ENCODE assay signal across 18 cellular contexts in the genomic region with DNA sequence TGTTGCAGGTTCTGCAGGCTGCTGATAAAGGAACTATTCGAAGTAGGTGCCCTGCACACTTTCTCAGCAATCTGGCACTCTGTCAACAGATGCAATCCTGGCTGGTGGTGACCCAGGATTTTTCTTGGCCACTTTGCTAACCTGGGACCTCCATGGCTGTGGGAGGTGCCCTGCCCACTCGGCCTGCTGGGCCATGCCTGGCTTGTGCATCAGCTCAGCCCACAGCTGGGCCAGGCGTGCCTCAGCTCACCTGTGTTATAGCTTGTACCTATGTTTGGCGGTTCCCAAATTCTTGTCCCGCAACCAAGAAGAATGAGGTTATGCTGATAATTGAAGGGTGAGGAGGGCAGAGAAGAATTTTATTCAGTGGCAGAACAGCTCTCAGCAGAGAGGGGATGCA.
A peak's percentile ranks its signal among the peaks of the same experiment; 100 is the strongest.
DNase-seq lines count a peak whose midpoint lies in the region; ATAC-seq, FAIRE-seq and TF ChIP-seq lines count a peak whose summit lies in the region.
"Had no signal": no experiment of that assay in that cellular context is flagged by ENCODE, and none has a peak within 500 bp of the region (broad histone marks: within the 10 kb centered on the region; RNA-seq: fewer than 3 reads in every experiment).

No MANE protein-coding gene starts in this region.

- POLR2A ChIA-PET in HepG2 (lab: Yijun Ruan, JAX) (no interaction called here), H1 (lab: Charles Lee; ENCODE audit: partially characterized antibody) (interaction anchor here (1.0 to 2.6 kb wide), 4 partner anchors 9 to 51 kb away, joined by 3 to 10 read pairs (median 4); no protein-coding TSS in a partner anchor)

- H2BK20ac ChIP-seq in H1 (ENCODE audit: low read length) = 0 out of 2 replicates have a peak overlapping the region, but pooled peaks have one; percentile 29

- CTCF ChIA-PET in HepG2 (lab: Yijun Ruan, JAX; ENCODE audit: low intra/inter-chr PET ratio, low total read pairs) = no interaction called here
- CTCF ChIA-PET in H1 (lab: Charles Lee; ENCODE audit: partially characterized antibody) = interaction anchor here (0.6 to 1.7 kb wide), 4 partner anchors 38 to 672 kb away, joined by 3 read pairs; no protein-coding TSS in a partner anchor

- no peaks in the 10 kb centered on the region for H3K23me2 ChIP-seq in H1 (ENCODE audit: low read depth, low read length)

- H3K79me2 ChIP-seq in HepG2 (ENCODE audit: insufficient read depth, low read length) (no peaks in the 10 kb centered on the region), H1 (ENCODE audit: control insufficient read depth in 1 of 2, insufficient read depth in 2 of 2, low read length in 2 of 2) (no peaks in the 10 kb centered on the region)

- H3K27ac ChIP-seq in liver (ENCODE audit: low read depth in 1 of 2, low read length in 2 of 2) = no peak overlapping the region
- no peak overlapping the region for H3K27ac ChIP-seq in HepG2 (ENCODE audit: extremely low read length, insufficient read depth, low read length)
- H3K27ac ChIP-seq in HUES6 (ENCODE audit: low read depth, low read length) = peak overlapping the region; percentile 67; the same call in 1 of the 2 replicates
- H3K27ac ChIP-seq in H1 (ENCODE audit: low read depth, low read length) = no peak overlapping the region
- H3K27ac ChIP-seq in neuronal stem cell (replicated peaks; ENCODE audit: low read length) = no peak overlapping the region

- FAIRE-seq in HepG2 (lab: Jason Lieb, UNC) (no peak), H1 (lab: Jason Lieb, UNC) (no peak), GM12891 (lab: Jason Lieb, UNC) (no peak)
- FAIRE-seq: G401.6, GM12878, GM18507 had no signal

- TF ChIP-seq POLR2A in HepG2 (IDR thresholded peaks at IDR 0.05; ENCODE audit: insufficient read depth in 1 of 2, low read depth in 2 of 2, low read length in 2 of 2) = no peak
- TF ChIP-seq POLR2A in H1 (IDR thresholded peaks at IDR 0.05; ENCODE audit: control extremely low read depth in 1 of 2, low read depth in 2 of 2, low read length in 2 of 2) = no peak
- TF ChIP-seq POLR2A in GM12891 (IDR thresholded peaks at IDR 0.05; ENCODE audit: low read depth, low read length) = no peak

- H3K23ac ChIP-seq in H1 (ENCODE audit: insufficient read length) = no peak overlapping the region
- no peak overlapping the region for H3K23ac ChIP-seq in neuronal stem cell (ENCODE audit: low read depth, low read length, poor library complexity)

- no peaks in the 10 kb centered on the region for H3K27me3 ChIP-seq in liver (ENCODE audit: control insufficient read depth in 4 of 4, insufficient read depth in 4 of 4, low read length in 3 of 4)
- H3K27me3 ChIP-seq in HepG2 (ENCODE audit: control insufficient read depth in 1 of 2, insufficient read depth in 2 of 2, low read length in 2 of 2) = no peaks in the 10 kb centered on the region; a peak in 1 of 5 replicates
- H3K27me3 ChIP-seq in HUES6 (ENCODE audit: control insufficient read depth, insufficient read depth, low read length) = no peaks in the 10 kb centered on the region; the same call in 1 of the 2 replicates
- peaks cover 0 to 7% (median 1%) of the 10 kb centered on the region in 4 experiments; a peak in 3 of 7 replicates for H3K27me3 ChIP-seq in H1 (replicated peaks in 1 of 4; ENCODE audit: control insufficient read depth in 3 of 4, extremely low read depth in 1 of 4, insufficient read depth in 3 of 4, low read length in 3 of 4)
- H3K27me3 ChIP-seq in neuronal stem cell (ENCODE audit: control insufficient read depth in 3 of 3, insufficient read depth in 3 of 3, low read depth in 1 of 3, low read length in 3 of 3) = no peaks in the 10 kb centered on the region

- ATAC-seq in HepG2 = no peak
- ATAC-seq: GM12878, HCT116 had no signal

- no peak overlapping the region for H2AK5ac ChIP-seq in H1 (ENCODE audit: low read depth, low read length)
- no peak overlapping the region for H2AK5ac ChIP-seq in neuronal stem cell (ENCODE audit: low read depth, low read length)

- no peak for TF ChIP-seq CTCF in liver (IDR thresholded peaks at IDR 0.05; ENCODE audit: low read depth, low read length, missing input control)
- no peak for TF ChIP-seq CTCF in HepG2 (CRISPR knock-in tag; IDR thresholded peaks at IDR 0.05)
- no peak for TF ChIP-seq CTCF in H1 (IDR thresholded peaks at IDR 0.05; ENCODE audit: control extremely low read depth in 1 of 3, insufficient read depth in 1 of 3, low read depth in 1 of 3, low read length in 3 of 3)

- no peak overlapping the region for H4K5ac ChIP-seq in H1 (ENCODE audit: insufficient read length, low read depth, low read length)

- H2BK15ac ChIP-seq in H1 (ENCODE audit: low read length) = no peak overlapping the region
- no peak overlapping the region for H2BK15ac ChIP-seq in neuronal stem cell (ENCODE audit: low read length)

- H3K9ac ChIP-seq in liver (ENCODE audit: low read depth in 1 of 2, low read length in 2 of 2) (no peak overlapping the region), HepG2 (ENCODE audit: insufficient read depth, low read depth, low read length) (no peak overlapping the region), HUES6 (ENCODE audit: low read length) (peak overlapping the region; percentile 37), H1 (replicated peaks in 1 of 4; ENCODE audit: extremely low read depth in 1 of 4, low read depth in 3 of 4, low read length in 3 of 4) (no peak overlapping the region), neuronal stem cell (ENCODE audit: low read depth, low read length, poor library complexity) (no peak overlapping the region)

- TF ChIP-seq EP300 in HepG2 (IDR thresholded peaks at IDR 0.05; ENCODE audit: low read depth in 2 of 2, low read length in 2 of 2) = no peak
- no peak for TF ChIP-seq EP300 in HepG2 (CRISPR knock-in tag; IDR thresholded peaks at IDR 0.05; ENCODE audit: borderline replicate concordance)
- TF ChIP-seq EP300 in H1 (IDR thresholded peaks at IDR 0.05; ENCODE audit: borderline replicate concordance in 1 of 2, low read depth in 2 of 2, low read length in 2 of 2) = no peak

- H3K4me1 ChIP-seq in liver (ENCODE audit: control insufficient read depth in 4 of 4, insufficient read depth in 4 of 4, low read length in 3 of 4) (no peaks in the 10 kb centered on the region), HepG2 (ENCODE audit: insufficient read depth, low read length) (no peaks in the 10 kb centered on the region), HUES6 (ENCODE audit: control insufficient read depth, insufficient read depth, low read length) (peaks cover 34% of the 10 kb centered on the region), H1 (replicated peaks in 1 of 4; ENCODE audit: control insufficient read depth in 3 of 4, insufficient read depth in 4 of 4, low read length in 3 of 4) (peaks cover 3 to 26% (median 16%) of the 10 kb centered on the region in 4 experiments; a peak in 6 of 7 replicates), neuronal stem cell (ENCODE audit: control insufficient read depth in 2 of 2, insufficient read depth in 1 of 2, low read depth in 1 of 2, low read length in 2 of 2) (peaks cover 4 to 8% of the 10 kb centered on the region in 2 donors)

- H3K56ac ChIP-seq in H1 (replicated peaks; ENCODE audit: insufficient read length, low read depth, low read length) = no peak overlapping the region

- no TSS peak for BruUV-seq in HepG2 (replicated peaks; lab: Mats Ljungman, UMichigan)

- H3K79me1 ChIP-seq in H1 (ENCODE audit: low read depth, low read length) = no peaks in the 10 kb centered on the region
- H3K79me1 ChIP-seq in neuronal stem cell (ENCODE audit: low read depth, low read length) = no peaks in the 10 kb centered on the region

- H2BK12ac ChIP-seq in H1 (ENCODE audit: low read depth, low read length) = no peak overlapping the region
- H2BK12ac ChIP-seq in neuronal stem cell (ENCODE audit: low read length) = no peak overlapping the region

- H3K4me3 ChIP-seq in liver (ENCODE audit: low read depth in 1 of 3, low read length in 3 of 3) = peak overlapping the region in 2 of 3 donors; percentile 23 to 27
- H3K4me3 ChIP-seq in HepG2 (replicated peaks in 1 of 3; ENCODE audit: insufficient read depth in 1 of 3, low read depth in 2 of 3, low read length in 3 of 3) = no peak overlapping the region
- no peak overlapping the region for H3K4me3 ChIP-seq in HUES6 (ENCODE audit: low read depth, low read length)
- H3K4me3 ChIP-seq in H1 (ENCODE audit: extremely low read depth in 1 of 4, insufficient read depth in 2 of 4, low read depth in 3 of 4, low read length in 4 of 4) = no peak overlapping the region
- H3K4me3 ChIP-seq in neuronal stem cell (ENCODE audit: low read length in 2 of 2) = no peak overlapping the region
- H3K4me3 ChIP-seq: GM12878 had no signal

- in situ Hi-C loops in HepG2 (cut with HindIII; ENCODE audit: extremely low pct_ligation_motif_present, low pct_unique_long_range_greater_than_20kb) = no loop called here

- H3K9me3 ChIP-seq in liver (ENCODE audit: control insufficient read depth in 4 of 4, low read length in 3 of 4) (peaks cover 0 to 19% (median 9%) of the 10 kb centered on the region in 4 donors), HepG2 (ENCODE audit: low read length) (no peaks in the 10 kb centered on the region), HUES6 (ENCODE audit: control insufficient read depth, insufficient read depth, low read depth, low read length) (peaks cover 19% of the 10 kb centered on the region), H1 (ENCODE audit: insufficient read depth in 2 of 2, low read depth in 1 of 2, low read length in 1 of 2) (no peaks in the 10 kb centered on the region), neuronal stem cell (replicated peaks in 1 of 2; ENCODE audit: control insufficient read depth in 2 of 2, insufficient read depth in 1 of 2, low read depth in 1 of 2, low read length in 2 of 2) (peaks cover 0 to 6% of the 10 kb centered on the region in 2 donors)

- H3K18ac ChIP-seq in H1 (ENCODE audit: extremely low read depth, low read length) = no peak overlapping the region
- no peak overlapping the region for H3K18ac ChIP-seq in neuronal stem cell (ENCODE audit: low read length)

- H4K8ac ChIP-seq in H1 (ENCODE audit: extremely low read depth, insufficient read depth, low read length) = no peak overlapping the region
- no peak overlapping the region for H4K8ac ChIP-seq in neuronal stem cell (ENCODE audit: low read depth, low read length)

- WGBS in liver = 83% methylated on average over 5 of the region's 5 CpGs
- WGBS in HepG2 (ENCODE audit: low lambda C conversion rate) = 54% methylated on average over 4 of the region's 5 CpGs
- WGBS in H1 (ENCODE audit: extremely low coverage in 1 of 2, insufficient coverage in 1 of 2, insufficient read length in 1 of 2, insufficient replicate concordance in 2 of 2, low coverage in 1 of 2, low lambda C conversion rate in 2 of 2, missing lambda C conversion rate in 1 of 2), 2 experiments = 84% methylated on average over 5 of the region's 5 CpGs; no CpG with 5 or more reads in 1 of the 2 experiments
- WGBS in neuronal stem cell (ENCODE audit: extremely low coverage in 2 of 2, insufficient read length in 2 of 2, insufficient replicate concordance in 1 of 2), 2 donors = no CpG with 5 or more reads among the region's 5 CpGs

- H2BK120ac ChIP-seq in H1 (replicated peaks; ENCODE audit: low read depth, low read length) (no peak overlapping the region), neuronal stem cell (ENCODE audit: low read depth, low read length) (no peak overlapping the region)

- H3K14ac ChIP-seq in H1 (ENCODE audit: insufficient read length) (no peak overlapping the region), neuronal stem cell (ENCODE audit: low read length) (peak overlapping the region; percentile 66)

- intact Hi-C loops in HepG2 (cut with micrococcal nuclease; ENCODE audit: unreplicated experiment) = no loop called here

- H4K91ac ChIP-seq in H1 (replicated peaks; ENCODE audit: insufficient read length, low read length) = no peak overlapping the region
- H4K91ac ChIP-seq in neuronal stem cell (ENCODE audit: low read depth, low read length, poor library complexity) = no peak overlapping the region

- no peak overlapping the region for H2BK5ac ChIP-seq in H1 (ENCODE audit: low read depth, low read length)
- no peak overlapping the region for H2BK5ac ChIP-seq in neuronal stem cell (ENCODE audit: low read length)

- DNase-seq in HepG2 (ENCODE audit: low spot score) (no peak), H1 (ENCODE audit: low read depth in 1 of 2, low spot score in 2 of 2) (no peak), neuronal stem cell (ENCODE audit: low spot score) (no peak), mesenteric fat pad (ENCODE audit: low spot score) (no peak), GM12891 (ENCODE audit: insufficient read length, low spot score) (no peak), GDM1 (lab: John Stamatoyannopoulos, UW) (no peak)
- DNase-seq: C1 segment of cervical spinal cord; Calu3; CD4-positive, alpha-beta memory T cell; COR-L47; DND-41; HFFc6 had no signal

- H3K4ac ChIP-seq in H1 (replicated peaks; ENCODE audit: insufficient read length, low read depth, low read length) (no peak overlapping the region), neuronal stem cell (ENCODE audit: low read length) (no peak overlapping the region)

- no peak overlapping the region for H3K4me2 ChIP-seq in HepG2 (ENCODE audit: low read depth, low read length)
- no peak overlapping the region for H3K4me2 ChIP-seq in H1 (ENCODE audit: insufficient read depth in 1 of 2, low read depth in 2 of 2, low read length in 2 of 2)
- H3K4me2 ChIP-seq in neuronal stem cell (ENCODE audit: insufficient read depth, low read length, poor library complexity, severe bottlenecking) = no peak overlapping the region

- H4K20me1 ChIP-seq in HepG2 (ENCODE audit: insufficient read depth, low read length) (no peaks in the 10 kb centered on the region), H1 (replicated peaks in 1 of 2; ENCODE audit: control insufficient read depth in 1 of 2, insufficient read depth in 2 of 2, low read length in 2 of 2) (no peaks in the 10 kb centered on the region)

- TF ChIP-seq RAD21 in liver (IDR thresholded peaks at IDR 0.05) (no peak), HepG2 (CRISPR knock-in tag; IDR thresholded peaks at IDR 0.05) (no peak), H1 (IDR thresholded peaks at IDR 0.05 in 1 of 2, conservative IDR thresholded peaks at IDR 0.05 in 1 of 2; ENCODE audit: low read depth in 2 of 2, low read length in 2 of 2) (no peak)

- H3K36me3 ChIP-seq in liver (ENCODE audit: control insufficient read depth in 4 of 4, insufficient read depth in 3 of 4, low read depth in 1 of 4, low read length in 3 of 4) (no peaks in the 10 kb centered on the region), HepG2 (replicated peaks in 1 of 2; ENCODE audit: control insufficient read depth in 1 of 2, insufficient read depth in 2 of 2, low read length in 2 of 2) (no peaks in the 10 kb centered on the region), HUES6 (ENCODE audit: control insufficient read depth, insufficient read depth, low read length) (no peaks in the 10 kb centered on the region), H1 (ENCODE audit: control insufficient read depth in 2 of 4, insufficient read depth in 4 of 4, low read length in 3 of 4) (no peaks in the 10 kb centered on the region), neuronal stem cell (replicated peaks in 1 of 2; ENCODE audit: control insufficient read depth in 2 of 2, insufficient read depth in 2 of 2, low read length in 2 of 2) (no peaks in the 10 kb centered on the region)

- H2AFZ ChIP-seq in HepG2 (ENCODE audit: low read length) = no peak overlapping the region
- H2AFZ ChIP-seq in H1 (ENCODE audit: low read length) = no peak overlapping the region
- H2AFZ ChIP-seq in neuronal stem cell (ENCODE audit: low read length) = no peak overlapping the region

Comparison
In these comparisons a context has a peak if more than half of its experiments do, and no peak if none do; other contexts are left out.
1. H3K4me3 ChIP-seq: peak in liver (2 of 3); none in HepG2 (0 of 3), HUES6 (single experiment), H1 (0 of 4) and neuronal stem cell (0 of 2).